In genomic region chr7:29194594-29195417, GRCh38 we compare ENCODE assay signal across 1 cellular context.
TF ChIP-seq lines count a peak whose summit lies in the region.

TSS of gene CHN2 (plus strand) at chr7:29194775.

TF ChIP-seq in HepG2, 621 proteins besides CTCF, POLR2A, EP300 and RAD21 (continued from another document and continues in another):
- TF ChIP-seq SNAPC4 (CRISPR knock-in tag; IDR thresholded peaks at IDR 0.05), result 0 out of 2 replicates have a peak, but pooled peaks have one; percentile 53
- peak; percentile 81 for TF ChIP-seq HOXA3 (CRISPR knock-in tag; IDR thresholded peaks at IDR 0.05)
- TF ChIP-seq ZNF160 (CRISPR knock-in tag; IDR thresholded peaks at IDR 0.05), result peak; percentile 39; the same call in 1 of the 2 replicates
- 0 out of 2 replicates have a peak, but pooled peaks have one; percentile 46 for TF ChIP-seq ZSCAN9 (CRISPR knock-in tag; IDR thresholded peaks at IDR 0.05; ENCODE audit: borderline replicate concordance)
- no peak for TF ChIP-seq HMGXB3 (CRISPR knock-in tag; IDR thresholded peaks at IDR 0.05; ENCODE audit: borderline replicate concordance)
- peak; percentile 72 for TF ChIP-seq ZNF782 (CRISPR knock-in tag; IDR thresholded peaks at IDR 0.05; ENCODE audit: borderline replicate concordance)
- TF ChIP-seq ZNF672 (CRISPR knock-in tag; IDR thresholded peaks at IDR 0.05), result 0 out of 2 replicates have a peak, but pooled peaks have one; percentile 14
- TF ChIP-seq ZNF18 (CRISPR knock-in tag; IDR thresholded peaks at IDR 0.05; ENCODE audit: insufficient replicate concordance), result no peak
- no peak for TF ChIP-seq PLRG1 (conservative IDR thresholded peaks at IDR 0.05)
- no peak for TF ChIP-seq ATRX (CRISPR knock-in tag; IDR thresholded peaks at IDR 0.05; ENCODE audit: borderline replicate concordance)
- no peak for TF ChIP-seq ZNF263 (CRISPR knock-in tag; IDR thresholded peaks at IDR 0.05)
- peak; percentile 48; the same call in 1 of the 2 replicates for TF ChIP-seq PHF20 (CRISPR knock-in tag; IDR thresholded peaks at IDR 0.05)
- TF ChIP-seq, protein P1, sequence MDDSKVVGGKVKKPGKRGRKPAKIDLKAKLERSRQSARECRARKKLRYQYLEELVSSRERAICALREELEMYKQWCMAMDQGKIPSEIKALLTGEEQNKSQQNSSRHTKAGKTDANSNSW (CRISPR knock-in tag; IDR thresholded peaks at IDR 0.05; ENCODE audit: borderline replicate concordance), result peak; percentile 48; the same call in 1 of the 2 replicates
- no peak for TF ChIP-seq STAT6 (CRISPR knock-in tag; IDR thresholded peaks at IDR 0.05; ENCODE audit: borderline replicate concordance)
- TF ChIP-seq POLR2G (IDR thresholded peaks at IDR 0.05; ENCODE audit: low read depth, low read length), result peak; percentile 83
- TF ChIP-seq ETV5 (CRISPR knock-in tag; IDR thresholded peaks at IDR 0.05; ENCODE audit: borderline replicate concordance), result peak; percentile 69; the same call in 1 of the 2 replicates
- peak; percentile 24; the same call in 1 of the 2 replicates for TF ChIP-seq IKZF5 (CRISPR knock-in tag; IDR thresholded peaks at IDR 0.05)
- TF ChIP-seq ZNF251 (CRISPR knock-in tag; IDR thresholded peaks at IDR 0.05), result no peak
- TF ChIP-seq ZHX2 (IDR thresholded peaks at IDR 0.05; ENCODE audit: low read depth), result peak; percentile 43; the same call in 1 of the 2 replicates
- no peak for TF ChIP-seq ZHX2 (CRISPR knock-in tag; IDR thresholded peaks at IDR 0.05; ENCODE audit: borderline replicate concordance)
- TF ChIP-seq, protein P2, sequence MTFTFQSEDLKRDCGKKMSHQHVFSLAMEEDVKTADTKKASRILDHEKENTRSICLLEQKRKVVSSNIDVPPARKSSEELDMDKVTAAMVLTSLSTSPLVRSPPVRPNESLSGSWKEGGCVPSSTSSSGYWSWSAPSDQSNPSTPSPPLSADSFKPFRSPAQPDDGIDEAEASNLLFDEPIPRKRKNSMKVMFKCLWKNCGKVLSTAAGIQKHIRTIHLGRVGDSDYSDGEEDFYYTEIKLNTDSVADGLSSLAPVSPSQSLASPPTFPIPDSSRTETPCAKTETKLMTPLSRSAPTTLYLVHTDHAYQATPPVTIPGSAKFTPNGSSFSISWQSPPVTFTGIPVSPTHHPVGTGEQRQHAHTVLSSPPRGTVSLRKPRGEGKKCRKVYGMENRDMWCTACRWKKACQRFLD (CRISPR knock-in tag; IDR thresholded peaks at IDR 0.05; ENCODE audit: borderline replicate concordance), result peak; percentile 35; the same call in 1 of the 2 replicates
- TF ChIP-seq ZNF337 (CRISPR knock-in tag; IDR thresholded peaks at IDR 0.05; ENCODE audit: borderline replicate concordance, low read depth), result no peak
- TF ChIP-seq IRX3 (CRISPR knock-in tag; IDR thresholded peaks at IDR 0.05; ENCODE audit: borderline replicate concordance, low read depth), result 0 out of 2 replicates have a peak, but pooled peaks have one; percentile 15
- TF ChIP-seq MXI1 (IDR thresholded peaks at IDR 0.05; ENCODE audit: borderline replicate concordance, low read depth, low read length), result peak; percentile 21; the same call in 1 of the 3 replicates
- TF ChIP-seq ZNF367 (CRISPR knock-in tag; IDR thresholded peaks at IDR 0.05; ENCODE audit: borderline replicate concordance), result no peak
- TF ChIP-seq TSC22D2 (CRISPR knock-in tag; IDR thresholded peaks at IDR 0.05; ENCODE audit: borderline replicate concordance), result no peak
- TF ChIP-seq LBX2 (CRISPR knock-in tag; IDR thresholded peaks at IDR 0.05; ENCODE audit: borderline replicate concordance), result peak; percentile 61; the same call in 1 of the 2 replicates
- 0 out of 2 replicates have a peak, but pooled peaks have one; percentile 13 for TF ChIP-seq RXRB (CRISPR knock-in tag; IDR thresholded peaks at IDR 0.05; ENCODE audit: borderline replicate concordance)
- 0 out of 2 replicates have a peak, but pooled peaks have one; percentile 15 for TF ChIP-seq TGIF2 (CRISPR knock-in tag; IDR thresholded peaks at IDR 0.05)
- TF ChIP-seq ZFP90 (CRISPR knock-in tag; IDR thresholded peaks at IDR 0.05; ENCODE audit: borderline replicate concordance), result peak; percentile 23; the same call in 1 of the 2 replicates
- TF ChIP-seq ZSCAN31 (CRISPR knock-in tag; IDR thresholded peaks at IDR 0.05; ENCODE audit: low read depth), result peak; percentile 84
- no peak for TF ChIP-seq ZNF7 (CRISPR knock-in tag; IDR thresholded peaks at IDR 0.05)
